ENCODE assay signal across 29 cellular contexts in genomic region chr6:98516869-98517268, GRCh38.
"Had no signal": no experiment of that assay in that cellular context is flagged by ENCODE, and none has a peak within 500 bp of the region (broad histone marks: within the 10 kb centered on the region; RNA-seq: fewer than 3 reads in every experiment).

No MANE protein-coding gene starts in this region.

- H3K4me3 ChIP-seq: SK-N-MC had no signal

- H3K4me1 Mint-ChIP-seq: activated CD4-positive, alpha-beta memory T cell treated with anti-CD3 and anti-CD28 coated beads, Interleukin-2, amount 10 ng/mL, durations not matched to agents 7 days and 5 days; activated CD4-positive, alpha-beta T cell treated with anti-CD3 and anti-CD28 coated beads for 36 hours; activated naive CD8-positive, alpha-beta T cell treated with anti-CD3 and anti-CD28 coated beads, Interleukin-2, amount 10 ng/mL, durations not matched to agents 7 days and 5 days; IgD-negative memory B cell; T-cell had no signal

- DNase-seq: activated CD4-positive, alpha-beta memory T cell treated with anti-CD3 and anti-CD28 coated beads, Interleukin-2, amount 10 ng/mL, durations not matched to agents 7 days and 5 days; activated CD4-positive, alpha-beta T cell treated with anti-CD3 and anti-CD28 coated beads for 36 hours; activated CD4-positive, alpha-beta T cell treated with anti-CD3 and anti-CD28 coated beads, Interleukin-2, amount 50 U/mL, for 1 hour; activated CD4-positive, CD25-positive, alpha-beta regulatory T cell; activated CD8-positive, alpha-beta memory T cell treated with anti-CD3 and anti-CD28 coated beads, Interleukin-2, amount 50 U/mL, for 48 hours; activated naive CD4-positive, alpha-beta T cell treated with anti-CD3 and anti-CD28 coated beads, Interleukin-2, amount 50 U/mL, for 16 hours; activated naive CD8-positive, alpha-beta T cell treated with anti-CD3 and anti-CD28 coated beads, Interleukin-2, amount 10 ng/mL, durations not matched to agents 7 days and 5 days; activated T-cell treated with anti-CD3 and anti-CD28 coated beads, Interleukin-2, amount 50 U/mL, for 1 hour; aorta; central memory CD4-positive, alpha-beta T cell; KG1; MV-4-11; NCI-H1092 treated with DMSO at 0.1 percent for 48 hours; NCI-H1436; NCI-H187 treated with DMSO at 0.1 percent for 48 hours; NCI-H2081 treated with DMSO at 0.1 percent for 48 hours; NCI-H2227 treated with DMSO at 0.1 percent for 48 hours; NCI-H446 treated with DMSO at 0.1 percent for 48 hours; NCI-H526 treated with DMSO at 0.1 percent for 48 hours; RPMI8226; T-cell; T-helper 2 cell; T1000 had no signal

- H3K27ac ChIP-seq: SK-N-MC had no signal

- FAIRE-seq: bronchial epithelial cell, TTC549 had no signal

- H3K27me3 Mint-ChIP-seq: activated CD4-positive, alpha-beta memory T cell treated with anti-CD3 and anti-CD28 coated beads, Interleukin-2, amount 10 ng/mL, durations not matched to agents 7 days and 5 days; activated CD4-positive, alpha-beta T cell treated with anti-CD3 and anti-CD28 coated beads for 36 hours; activated naive CD8-positive, alpha-beta T cell treated with anti-CD3 and anti-CD28 coated beads, Interleukin-2, amount 10 ng/mL, durations not matched to agents 7 days and 5 days; IgD-negative memory B cell; T-cell had no signal

- H3K4me3 Mint-ChIP-seq: activated CD4-positive, alpha-beta memory T cell treated with anti-CD3 and anti-CD28 coated beads, Interleukin-2, amount 10 ng/mL, durations not matched to agents 7 days and 5 days; activated CD4-positive, alpha-beta T cell treated with anti-CD3 and anti-CD28 coated beads for 36 hours; activated naive CD8-positive, alpha-beta T cell treated with anti-CD3 and anti-CD28 coated beads, Interleukin-2, amount 10 ng/mL, durations not matched to agents 7 days and 5 days; IgD-negative memory B cell; T-cell had no signal

- ATAC-seq: activated CD4-positive, alpha-beta T cell treated with anti-CD3 and anti-CD28 coated beads for 36 hours; Panc1; Right ventricle myocardium inferior; T-cell had no signal

- H3K27ac Mint-ChIP-seq: activated CD4-positive, alpha-beta memory T cell treated with anti-CD3 and anti-CD28 coated beads, Interleukin-2, amount 10 ng/mL, durations not matched to agents 7 days and 5 days; activated CD4-positive, alpha-beta T cell treated with anti-CD3 and anti-CD28 coated beads for 36 hours; activated naive CD8-positive, alpha-beta T cell treated with anti-CD3 and anti-CD28 coated beads, Interleukin-2, amount 10 ng/mL, durations not matched to agents 7 days and 5 days; IgD-negative memory B cell; T-cell had no signal

- H3K36me3 Mint-ChIP-seq: activated naive CD8-positive, alpha-beta T cell treated with anti-CD3 and anti-CD28 coated beads, Interleukin-2, amount 10 ng/mL, durations not matched to agents 7 days and 5 days; T-cell had no signal
